9 cellular contexts compared by ENCODE assay signal in the genomic region with DNA sequence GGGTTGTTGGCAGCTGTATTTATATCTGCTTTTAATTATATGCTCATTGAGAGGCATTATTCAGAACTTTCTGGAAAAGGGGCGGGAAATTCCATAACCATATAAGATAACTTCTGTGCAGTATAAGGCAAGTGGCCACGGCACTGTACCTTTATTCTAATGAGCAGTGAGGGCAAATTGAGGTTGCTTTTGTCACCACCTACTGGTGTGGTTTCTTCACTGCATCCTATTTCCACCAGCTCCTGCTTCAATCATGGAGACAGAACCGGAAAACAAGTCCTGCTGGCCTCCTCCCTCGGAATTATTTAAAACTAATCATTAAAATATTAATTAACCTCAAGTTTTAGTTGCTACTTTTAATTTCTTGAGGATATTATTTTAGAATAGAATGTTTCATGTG.
DNase-seq lines count a peak whose midpoint lies in the region; ATAC-seq and TF ChIP-seq lines count a peak whose summit lies in the region.
"Had no signal": no experiment of that assay in that cellular context is flagged by ENCODE, and none has a peak within 500 bp of the region (broad histone marks: within the 10 kb centered on the region; RNA-seq: fewer than 3 reads in every experiment).

No MANE protein-coding gene starts in this region.

- ATAC-seq in HG03460 (IDR thresholded peaks at IDR 0.05; ENCODE audit: unreplicated experiment), result no peak

- DNase-seq in stimulated activated CD4-positive, alpha-beta T cell treated with anti-CD3 and anti-CD28 coated beads, Interleukin-4, amount 100 ng/mL, for 24 hours, result peak; percentile 4
- no peak for DNase-seq in stimulated activated CD4-positive, alpha-beta T cell treated with anti-CD3 and anti-CD28 coated beads, Interleukin-12 subunit alpha, Interleukin-12 subunit beta, amount 100 ng/mL, for 4 hours
- DNase-seq in Kasumi-1 (lab: John Stamatoyannopoulos, UW) (peak; percentile 3 to 14), choroid plexus epithelial cell (ENCODE audit: low read depth) (peak; percentile 57), Calu3 (no peak), CD14-positive monocyte (ENCODE audit: low spot score) (no peak), T-helper 9 cell (no peak)
- DNase-seq: T-helper 1 cell had no signal

- no TSS peak for BruUV-seq in Calu3 (replicated peaks; lab: Mats Ljungman, UMichigan)

- intact Hi-C loops in Calu3 (cut with micrococcal nuclease; ENCODE audit: unreplicated experiment) (no loop called here), CD14-positive monocyte (cut with micrococcal nuclease) (no loop called here)

- CTCF ChIA-PET in Calu3 (lab: Charles Lee), result no interaction called here

- H3K36me3 Mint-ChIP-seq in Calu3 (ENCODE audit: insufficient read depth, unreplicated experiment), result no peaks in the 10 kb centered on the region
- no peaks in the 10 kb centered on the region for H3K36me3 Mint-ChIP-seq in CD14-positive monocyte

- H3K4me3 Mint-ChIP-seq in Calu3 (ENCODE audit: low read depth, unreplicated experiment), result no peak overlapping the region
- H3K4me3 Mint-ChIP-seq in CD14-positive monocyte, result no peak overlapping the region

- peak; percentile 77 for TF ChIP-seq CTCF in choroid plexus epithelial cell (conservative IDR thresholded peaks at IDR 0.05; ENCODE audit: low read depth, low read length)
- TF ChIP-seq CTCF in Calu3 (IDR thresholded peaks at IDR 0.05; ENCODE audit: unreplicated experiment), result no peak
- no peak for TF ChIP-seq CTCF in CD14-positive monocyte (IDR thresholded peaks at IDR 0.05)

- H3K9me3 Mint-ChIP-seq in Calu3 (ENCODE audit: low read depth, unreplicated experiment) (no peaks in the 10 kb centered on the region), CD14-positive monocyte (peaks cover 0 to 1% (median 0%) of the 10 kb centered on the region in 7 donors)

- H3K27ac Mint-ChIP-seq in Calu3 (ENCODE audit: unreplicated experiment), result no peak overlapping the region
- H3K27ac Mint-ChIP-seq in CD14-positive monocyte, result no peak overlapping the region

- no peak overlapping the region for H3K4me3 ChIP-seq in choroid plexus epithelial cell (ENCODE audit: low read depth, low read length)

- H3K27me3 Mint-ChIP-seq in Calu3 (ENCODE audit: unreplicated experiment), result no peaks in the 10 kb centered on the region
- H3K27me3 Mint-ChIP-seq in CD14-positive monocyte (ENCODE audit: low read depth in 3 of 3), result no peaks in the 10 kb centered on the region

- H3K4me1 Mint-ChIP-seq in Calu3 (ENCODE audit: low read depth, unreplicated experiment) (no peaks in the 10 kb centered on the region), CD14-positive monocyte (no peaks in the 10 kb centered on the region)

Comparison
In these comparisons a context has a peak if more than half of its experiments do, and no peak if none do; other contexts are left out.
1. DNase-seq: peak in stimulated activated CD4-positive, alpha-beta T cell treated with anti-CD3 and anti-CD28 coated beads, Interleukin-4, amount 100 ng/mL, for 24 hours (single experiment), Kasumi-1 (2 of 2) and choroid plexus epithelial cell (single experiment); none in stimulated activated CD4-positive, alpha-beta T cell treated with anti-CD3 and anti-CD28 coated beads, Interleukin-12 subunit alpha, Interleukin-12 subunit beta, amount 100 ng/mL, for 4 hours (single experiment), Calu3 (single experiment), CD14-positive monocyte (single experiment) and T-helper 9 cell (single experiment).